14 cellular contexts compared by ENCODE assay signal in genomic region chr16:64375386-64375980, GRCh38.
"Had no signal": no experiment of that assay in that cellular context is flagged by ENCODE, and none has a peak within 500 bp of the region (broad histone marks: within the 10 kb centered on the region; RNA-seq: fewer than 3 reads in every experiment).

No MANE protein-coding gene starts in this region.

- H3K27me3 ChIP-seq: foreskin keratinocyte, neutrophil, right atrium auricular region, SJCRH30, tibial artery had no signal

- H3K27ac ChIP-seq: foreskin keratinocyte, left ventricle myocardium inferior, neutrophil, right atrium auricular region, SJCRH30, tibial artery had no signal

- H3K9me3 ChIP-seq: left ventricle myocardium inferior, neutrophil, right atrium auricular region, SJCRH30, tibial artery had no signal

- H3K4me1 ChIP-seq: foreskin keratinocyte, right atrium auricular region, SJCRH30 had no signal

- H3K4me3 ChIP-seq: left ventricle myocardium inferior, right atrium auricular region, SJCRH30, tibial artery had no signal

- H3K36me3 ChIP-seq: left ventricle myocardium inferior, neutrophil, right atrium auricular region, SJCRH30, tibial artery had no signal

- DNase-seq: activated CD8-positive, alpha-beta T cell treated with anti-CD3 and anti-CD28 coated beads for 36 hours; activated naive CD4-positive, alpha-beta T cell; endodermal cell; foreskin keratinocyte; head of caudate nucleus; islet precursor cell; left ventricle myocardium inferior; posterior cingulate gyrus; SJCRH30; small intestine; SW 1271; tibial artery had no signal
